ENCODE assay signal across 34 cellular contexts in genomic region chr11:131413217-131413616, GRCh38. TPM values are rescaled to one million over a fixed set of nuclear protein-coding genes. Genes with fewer than 3 reads are reported as not detected.
"Had no signal": no experiment of that assay in that cellular context is flagged by ENCODE, and none has a peak within 500 bp of the region (broad histone marks: within the 10 kb centered on the region; RNA-seq: fewer than 3 reads in every experiment).

No MANE protein-coding gene starts in this region.

- ATAC-seq: activated naive CD4-positive, alpha-beta T cell treated with anti-CD3 and anti-CD28 coated beads, Interleukin-2, amount 50 U/mL, for 72 hours; activated naive CD8-positive, alpha-beta T cell treated with anti-CD3 and anti-CD28 coated beads, Interleukin-2, amount 50 U/mL, for 24 hours; activated T-cell treated with anti-CD3 and anti-CD28 coated beads, Interleukin-2, amount 50 U/mL, for 4 hours; activated T-cell treated with anti-CD3 and anti-CD28 coated beads, Interleukin-2, amount 50 U/mL, for 72 hours; activated T-helper 17 cell treated with anti-CD3 and anti-CD28 coated beads, Interleukin-2, amount 50 U/mL, for 72 hours; body of pancreas had no signal

- H3K4me3 ChIP-seq: adrenal gland, ascending aorta, body of pancreas, breast epithelium, cardiac muscle cell had no signal

- H3K9me3 ChIP-seq: adrenal gland, ascending aorta, body of pancreas, breast epithelium had no signal

- H3K27me3 ChIP-seq: adrenal gland, ascending aorta, body of pancreas, brain microvascular endothelial cell, breast epithelium, cardiac muscle cell had no signal

- H3K4me1 ChIP-seq: adrenal gland, ascending aorta, body of pancreas, breast epithelium had no signal

- H3K36me3 ChIP-seq: adrenal gland, ascending aorta, brain microvascular endothelial cell, breast epithelium, cardiac muscle cell had no signal

- DNase-seq: activated effector memory CD4-positive, alpha-beta T cell treated with anti-CD3 and anti-CD28 coated beads, Interleukin-2, amount 50 U/mL, for 16 hours; activated effector memory CD4-positive, alpha-beta T cell treated with Interleukin-2 at 50 U/mL for 16 hours; activated gamma-delta T cell; activated gamma-delta T cell treated with Interleukin-2 at 50 U/mL for 16 hours; activated naive CD4-positive, alpha-beta T cell; activated naive CD4-positive, alpha-beta T cell treated with anti-CD3 and anti-CD28 coated beads for 36 hours; activated naive CD4-positive, alpha-beta T cell treated with anti-CD3 and anti-CD28 coated beads, Interleukin-2, amount 10 ng/mL, durations not matched to agents 7 days and 5 days; activated naive CD4-positive, alpha-beta T cell treated with anti-CD3 and anti-CD28 coated beads, Interleukin-2, amount 50 U/mL, for 16 hours; activated naive CD4-positive, alpha-beta T cell treated with Interleukin-2 at 50 U/mL for 16 hours; activated naive CD8-positive, alpha-beta T cell treated with anti-CD3 and anti-CD28 coated beads for 36 hours; activated naive CD8-positive, alpha-beta T cell treated with anti-CD3 and anti-CD28 coated beads, Interleukin-2, amount 10 ng/mL, durations not matched to agents 7 days and 5 days; activated naive CD8-positive, alpha-beta T cell treated with anti-CD3 and anti-CD28 coated beads, Interleukin-2, amount 50 U/mL, for 24 hours; activated T-cell treated with anti-CD3 and anti-CD28 coated beads, Interleukin-2, amount 50 U/mL, for 1 hour; activated T-cell treated with anti-CD3 and anti-CD28 coated beads, Interleukin-2, amount 50 U/mL, for 24 hours; activated T-cell treated with anti-CD3 and anti-CD28 coated beads, Interleukin-2, amount 50 U/mL, for 4 hours; activated T-cell treated with anti-CD3 and anti-CD28 coated beads, Interleukin-2, amount 50 U/mL, for 48 hours; activated T-cell treated with anti-CD3 and anti-CD28 coated beads, Interleukin-2, amount 50 U/mL, for 72 hours; adrenal gland; amniotic stem cell; amygdala; anterior cingulate cortex; aorta; body of pancreas; brain microvascular endothelial cell; caudate nucleus; central memory CD4-positive, alpha-beta T cell; cerebellar nuclear complex had no signal

- H3K27ac ChIP-seq: adrenal gland, ascending aorta, body of pancreas, brain microvascular endothelial cell, breast epithelium, cardiac muscle cell had no signal

RNA-seq across cellular contexts. Expression of gene NTM, which starts 42.8 kb away (rescaled TPM):
- total RNA-seq: activated naive CD4-positive, alpha-beta T cell treated with anti-CD3 and anti-CD28 coated beads for 36 hours; activated naive CD4-positive, alpha-beta T cell treated with anti-CD3 and anti-CD28 coated beads, Interleukin-2, amount 50 U/mL, for 72 hours; activated naive CD8-positive, alpha-beta T cell treated with anti-CD3 and anti-CD28 coated beads for 36 hours; activated naive CD8-positive, alpha-beta T cell treated with anti-CD3 and anti-CD28 coated beads, Interleukin-2, amount 10 ng/mL, durations not matched to agents 7 days and 5 days; activated T-cell treated with anti-CD3 and anti-CD28 coated beads, Interleukin-2, amount 50 U/mL, for 4 hours; activated T-cell treated with anti-CD3 and anti-CD28 coated beads, Interleukin-2, amount 50 U/mL, for 72 hours; activated T-helper 1 cell treated with anti-CD3 and anti-CD28 coated beads, Interleukin-12 subunit alpha, Interleukin-12 subunit beta, Interleukin-2, Interleukin-4 antibody, amounts not matched to agents 30 ng/mL and 10 ng/mL and 1 ng/mL, durations not matched to agents 14 hours and 24 hours and 36 hours; activated T-helper 17 cell treated with anti-CD3 and anti-CD28 coated beads, Interleukin-2, amount 50 U/mL, for 72 hours; activated T-helper 2 cell treated with anti-CD3 and anti-CD28 coated beads, Interferon-gamma antibody, Interleukin-2, Interleukin-4, amounts not matched to agents 10 μg/mL and 5 μg/mL and 100 μg/mL, durations not matched to agents 14 hours and 24 hours and 36 hours; ascending aorta had no signal
